In genomic region chr21:35138665-35139381, GRCh38 we compare ENCODE assay signal across 1 cellular context.
TF ChIP-seq lines count a peak whose summit lies in the region.

No MANE protein-coding gene starts in this region.

TF ChIP-seq in K562, 482 proteins besides CTCF, POLR2A, EP300 and RAD21 (continued from another document and continues in another):
- no peak for TF ChIP-seq CHD7 (IDR thresholded peaks at IDR 0.05; ENCODE audit: low read depth, low read length)
- TF ChIP-seq SMAD1 (IDR thresholded peaks at IDR 0.05; ENCODE audit: low read depth, low read length, partially characterized antibody), result no peak
- TF ChIP-seq MAX (CRISPR knock-in tag; IDR thresholded peaks at IDR 0.05), result peak; percentile 64; the same call in 1 of the 2 replicates
- peak; percentile 42; the same call in 1 of the 2 replicates for TF ChIP-seq JUND (IDR thresholded peaks at IDR 0.05; ENCODE audit: borderline replicate concordance, low read depth, low read length)
- TF ChIP-seq JUND (tag; IDR thresholded peaks at IDR 0.05; ENCODE audit: borderline replicate concordance, low read depth, low read length), result no peak
- TF ChIP-seq OTX1 (CRISPR knock-in tag; IDR thresholded peaks at IDR 0.05), result no peak
- TF ChIP-seq SMARCE1 (IDR thresholded peaks at IDR 0.05), result peak; percentile 22; the same call in 1 of the 2 replicates
- 0 out of 2 replicates have a peak, but pooled peaks have one; percentile 19 for TF ChIP-seq ZBTB17 (CRISPR knock-in tag; IDR thresholded peaks at IDR 0.05)
- TF ChIP-seq HMBOX1 (IDR thresholded peaks at IDR 0.05), result no peak
- TF ChIP-seq IRF2 (CRISPR knock-in tag; IDR thresholded peaks at IDR 0.05), result no peak
- no peak for TF ChIP-seq ZNF277 (CRISPR knock-in tag; IDR thresholded peaks at IDR 0.05; ENCODE audit: borderline replicate concordance)
- no peak for TF ChIP-seq SNRNP70 (optimal IDR thresholded peaks at IDR 0.05; ENCODE audit: low read depth, low read length)
- no peak for TF ChIP-seq ELF2 (CRISPR knock-in tag; IDR thresholded peaks at IDR 0.05)
- TF ChIP-seq ZNF75A (CRISPR knock-in tag; IDR thresholded peaks at IDR 0.05), result no peak
- no peak for TF ChIP-seq ZNF764 (CRISPR knock-in tag; IDR thresholded peaks at IDR 0.05; ENCODE audit: low read depth)
- no peak for TF ChIP-seq FOXJ2 (tag; IDR thresholded peaks at IDR 0.05)
- no peak for TF ChIP-seq TARDBP (IDR thresholded peaks at IDR 0.05)
- peak in 1 of 2 experiments; percentile 85 for TF ChIP-seq E2F6 (IDR thresholded peaks at IDR 0.05; ENCODE audit: borderline replicate concordance in 1 of 2, extremely low read depth in 1 of 2, insufficient read depth in 1 of 2, insufficient read length in 1 of 2, low read depth in 1 of 2, low read length in 1 of 2, poor library complexity in 1 of 2, severe bottlenecking in 1 of 2)
- no peak for TF ChIP-seq RFX7 (CRISPR knock-in tag; IDR thresholded peaks at IDR 0.05)
- no peak for TF ChIP-seq ZC3H4 (CRISPR knock-in tag; IDR thresholded peaks at IDR 0.05; ENCODE audit: borderline replicate concordance)
- no peak for TF ChIP-seq PHF21A (IDR thresholded peaks at IDR 0.05; ENCODE audit: borderline replicate concordance, low read depth)
- TF ChIP-seq ADNP (tag; IDR thresholded peaks at IDR 0.05), result no peak
- no peak for TF ChIP-seq NEUROD1 (IDR thresholded peaks at IDR 0.05; ENCODE audit: borderline replicate concordance, low read depth, low read length, partially characterized antibody)
- TF ChIP-seq POLR2G (IDR thresholded peaks at IDR 0.05; ENCODE audit: low read depth, low read length), result no peak
- peak; percentile 51 for TF ChIP-seq CBFA2T2 (conservative IDR thresholded peaks at IDR 0.05)
- no peak for TF ChIP-seq ZNF311 (CRISPR knock-in tag; IDR thresholded peaks at IDR 0.05)
- TF ChIP-seq TEAD1 (CRISPR knock-in tag; IDR thresholded peaks at IDR 0.05), result no peak
- no peak for TF ChIP-seq RHOXF2B (CRISPR knock-in tag; conservative IDR thresholded peaks at IDR 0.05)
- TF ChIP-seq RAD51 (IDR thresholded peaks at IDR 0.05; ENCODE audit: borderline replicate concordance, low read depth), result no peak
- no peak for TF ChIP-seq SFPQ (IDR thresholded peaks at IDR 0.05; ENCODE audit: low read depth, low read length)
- TF ChIP-seq ELK3 (CRISPR knock-in tag; IDR thresholded peaks at IDR 0.05), result no peak
- no peak for TF ChIP-seq CREB5 (CRISPR knock-in tag; IDR thresholded peaks at IDR 0.05)
- TF ChIP-seq GTF2E2 (tag; IDR thresholded peaks at IDR 0.05), result no peak
- TF ChIP-seq BRCA1 (IDR thresholded peaks at IDR 0.05), result no peak
- no peak for TF ChIP-seq BRCA1 (CRISPR knock-in tag; IDR thresholded peaks at IDR 0.05)
- TF ChIP-seq USF2 (CRISPR knock-in tag; IDR thresholded peaks at IDR 0.05), result no peak
- no peak for TF ChIP-seq TCF7 (IDR thresholded peaks at IDR 0.05; ENCODE audit: borderline replicate concordance)
- TF ChIP-seq MNT (conservative IDR thresholded peaks at IDR 0.05), result no peak
